ENCODE assay signal across 8 cellular contexts in the genomic region with DNA sequence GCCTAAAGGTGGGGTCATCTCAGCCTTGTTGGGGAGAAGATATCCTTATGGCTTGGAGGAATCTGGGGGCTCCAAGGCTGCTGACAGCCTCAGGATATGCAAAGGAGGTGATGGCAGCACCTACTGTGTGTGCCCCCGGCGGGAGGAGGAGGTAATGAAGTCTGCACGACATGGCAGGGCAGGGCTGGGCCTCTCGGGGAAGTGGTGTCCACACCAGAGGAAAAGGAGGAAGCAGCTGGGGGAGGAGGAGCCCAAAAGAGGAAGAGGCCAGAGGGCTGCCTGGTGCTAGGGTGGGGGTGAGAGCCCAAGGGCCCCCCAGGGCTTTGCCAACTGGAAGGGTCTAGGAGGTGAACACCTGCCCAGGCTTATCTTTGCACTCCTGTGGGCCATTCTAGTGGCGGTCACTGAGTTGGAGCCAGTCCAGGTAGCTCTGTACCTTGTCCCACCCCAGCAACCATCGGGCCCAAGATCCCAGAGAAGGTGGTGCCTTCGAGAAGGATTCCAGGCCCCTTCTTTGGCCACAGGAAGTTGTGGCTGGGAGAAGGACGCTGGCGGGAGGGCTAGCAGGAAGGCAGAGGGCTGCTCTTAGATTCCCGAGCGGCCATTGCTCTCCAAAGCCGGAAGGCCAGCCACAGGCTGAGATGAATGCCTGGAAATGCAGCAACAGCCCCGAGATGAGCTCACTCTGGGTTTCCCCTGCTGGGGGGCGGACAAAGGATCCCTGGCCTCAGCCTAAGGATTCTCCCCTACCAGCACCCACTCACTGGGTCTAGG. TPM values are rescaled to one million over a fixed set of nuclear protein-coding genes. Genes with fewer than 3 reads are reported as not detected.
DNase-seq lines count a peak whose midpoint lies in the region; ATAC-seq, FAIRE-seq and TF ChIP-seq lines count a peak whose summit lies in the region.

No MANE protein-coding gene starts in this region.

- no peaks in the 10 kb centered on the region for H3K9me3 Mint-ChIP-seq in natural killer cell treated with Interleukin-12 subunit alpha and Interleukin-12 subunit beta and Interleukin-15 and Interleukin-18, amount 100 ng/mL, for 72 hours

- H3K4me3 Mint-ChIP-seq in natural killer cell treated with Interleukin-12 subunit alpha and Interleukin-12 subunit beta and Interleukin-15 and Interleukin-18, amount 100 ng/mL, for 72 hours = peak overlapping the region; percentile 96

- intact Hi-C loops in esophagus squamous epithelium (cut with DNase I) = no loop called here

- H3K36me3 Mint-ChIP-seq in natural killer cell treated with Interleukin-12 subunit alpha and Interleukin-12 subunit beta and Interleukin-15 and Interleukin-18, amount 100 ng/mL, for 72 hours = no peaks in the 10 kb centered on the region

- H3K27ac Mint-ChIP-seq in natural killer cell treated with Interleukin-12 subunit alpha and Interleukin-12 subunit beta and Interleukin-15 and Interleukin-18, amount 100 ng/mL, for 72 hours = peak overlapping the region; percentile 97 to 99

- H3K27me3 Mint-ChIP-seq in natural killer cell treated with Interleukin-12 subunit alpha and Interleukin-12 subunit beta and Interleukin-15 and Interleukin-18, amount 100 ng/mL, for 72 hours = no peaks in the 10 kb centered on the region

- peaks cover 77 to 100% (median 97%) of the 10 kb centered on the region in 3 donors for H3K4me1 ChIP-seq in esophagus squamous epithelium

- peak in 1 of 6 experiments; percentile 14 for TF ChIP-seq CTCF in esophagus squamous epithelium (IDR thresholded peaks at IDR 0.05)

- no peak for FAIRE-seq in frontal cortex (lab: Jason Lieb, UNC)

- no peak for TF ChIP-seq POLR2A in esophagus squamous epithelium (IDR thresholded peaks at IDR 0.05)

- no peaks in the 10 kb centered on the region for H3K9me3 ChIP-seq in esophagus squamous epithelium

- peaks cover 67 to 76% of the 10 kb centered on the region in 2 donors for H3K4me1 Mint-ChIP-seq in natural killer cell treated with Interleukin-12 subunit alpha and Interleukin-12 subunit beta and Interleukin-15 and Interleukin-18, amount 100 ng/mL, for 72 hours (ENCODE audit: low read depth in 2 of 2)

- H3K27me3 ChIP-seq in esophagus squamous epithelium = no peaks in the 10 kb centered on the region

- ATAC-seq in natural killer cell treated with Interleukin-12 subunit alpha and Interleukin-12 subunit beta and Interleukin-15 and Interleukin-18, amount 100 ng/mL, for 72 hours = peak; percentile 17 to 60

- peaks cover 0 to 10% (median 0%) of the 10 kb centered on the region in 3 donors for H3K36me3 ChIP-seq in esophagus squamous epithelium

- 20 to 40% methylated on average over 1 to 10 of the region's 14 CpGs for WGBS in esophagus squamous epithelium, 2 donors

- peak; percentile 65 for DNase-seq in HT1080 (ENCODE audit: low read depth)
- peak; percentile 63 for DNase-seq in activated CD4-positive, alpha-beta T cell treated with anti-CD3 and anti-CD28 coated beads for 48 hours
- peak; percentile 47 for DNase-seq in esophagus squamous epithelium (lab: John Stamatoyannopoulos, UW)
- DNase-seq in natural killer cell treated with Interleukin-12 subunit alpha and Interleukin-12 subunit beta and Interleukin-15 and Interleukin-18, amount 100 ng/mL, for 72 hours (ENCODE audit: low spot score) = peak; percentile 84
- DNase-seq in HT-29 (ENCODE audit: low spot score) = no peak
- DNase-seq in dedifferentiated amniotic fluid mesenchymal stem cell (ENCODE audit: extremely low spot score) = no peak
- no peak for DNase-seq in NCI-H1930 (lab: John Stamatoyannopoulos, UW)
- DNase-seq in frontal cortex (ENCODE audit: low spot score in 2 of 2) = no peak

- H3K27ac ChIP-seq in esophagus squamous epithelium = peak overlapping the region; percentile 54 to 97 (median 92)

- H3K4me3 ChIP-seq in esophagus squamous epithelium = peak overlapping the region in 2 of 4 donors; percentile 4 to 33

RNA-seq across cellular contexts. Expression of gene GNAI2, which starts 7.0 kb away (rescaled TPM):
- 304 and 403 TPM in 2 replicates for total RNA-seq in HT1080 (2014; rRNA removed; shearing (Covaris generic))
- 409 and 412 TPM in 2 replicates for polyA plus RNA-seq in HT1080 (2015; cell fraction: cytosol; rRNA removed)
- polyA plus RNA-seq in HT1080 (2015; cell fraction: nucleus; rRNA removed) = 212 and 215 TPM in 2 replicates
- total RNA-seq in esophagus squamous epithelium = 100 to 1,000 TPM in 2 of 4 donors, 10 to 100 TPM in 2; 39.8 to 122 (median 76.5) TPM
- total RNA-seq in natural killer cell treated with Interleukin-12 subunit alpha and Interleukin-12 subunit beta and Interleukin-15 and Interleukin-18, amount 100 ng/mL, for 72 hours = 100 to 1,000 TPM; 331 to 413 TPM
- 167 and 168 TPM in 2 replicates for total RNA-seq in HT-29 (2014; rRNA removed; shearing (Covaris generic))
- total RNA-seq in frontal cortex = 97.0 TPM

RNA-seq across cellular contexts. Expression of gene SEMA3B, which starts 26.0 kb away (rescaled TPM):
- total RNA-seq in HT1080 (2014; rRNA removed; shearing (Covaris generic)) = 4.0 and 5.0 TPM in 2 replicates
- polyA plus RNA-seq in HT1080 (2015; cell fraction: cytosol; rRNA removed) = 9.0 TPM in 2 replicates
- polyA plus RNA-seq in HT1080 (2015; cell fraction: nucleus; rRNA removed) = 53.7 and 68.6 TPM in 2 replicates
- 1 to 10 TPM in 3 of 4 donors, under 1 TPM in 1; 0.70 to 8.2 (median 2.4) TPM for total RNA-seq in esophagus squamous epithelium
- 1 to 10 TPM in 1 of 2 donors, under 1 TPM in 1; 0.89 to 1.2 TPM for total RNA-seq in natural killer cell treated with Interleukin-12 subunit alpha and Interleukin-12 subunit beta and Interleukin-15 and Interleukin-18, amount 100 ng/mL, for 72 hours
- total RNA-seq in HT-29 (2014; rRNA removed; shearing (Covaris generic)) = 87.7 and 94.2 TPM in 2 replicates
- total RNA-seq in frontal cortex = 2.4 TPM

RNA-seq across cellular contexts. Expression of gene LSMEM2, which starts 35.9 kb away (rescaled TPM):
- not detected in 2 replicates for total RNA-seq in HT1080 (2014; rRNA removed; shearing (Covaris generic))
- not detected in 2 replicates for polyA plus RNA-seq in HT1080 (2015; cell fraction: cytosol; rRNA removed)
- polyA plus RNA-seq in HT1080 (2015; cell fraction: nucleus; rRNA removed) = not detected in 2 replicates
- total RNA-seq in esophagus squamous epithelium (not detected), frontal cortex (0.82 TPM)
- total RNA-seq in natural killer cell treated with Interleukin-12 subunit alpha and Interleukin-12 subunit beta and Interleukin-15 and Interleukin-18, amount 100 ng/mL, for 72 hours = not detected
- total RNA-seq in HT-29 (2014; rRNA removed; shearing (Covaris generic)) = not detected in 2 replicates

RNA-seq across cellular contexts. Expression of gene SLC38A3, which starts 37.9 kb away (rescaled TPM):
- total RNA-seq in HT1080 (2014; rRNA removed; shearing (Covaris generic)) = 2.2 TPM in 1 of 2 replicates, not detected in the other
- 0.02 TPM in 1 of 2 replicates, not detected in the other for polyA plus RNA-seq in HT1080 (2015; cell fraction: cytosol; rRNA removed)
- 0.17 and 0.25 TPM in 2 replicates for polyA plus RNA-seq in HT1080 (2015; cell fraction: nucleus; rRNA removed)
- total RNA-seq in esophagus squamous epithelium (not detected), frontal cortex (2.0 TPM)
- not detected for total RNA-seq in natural killer cell treated with Interleukin-12 subunit alpha and Interleukin-12 subunit beta and Interleukin-15 and Interleukin-18, amount 100 ng/mL, for 72 hours
- 0.70 TPM in 1 of 2 replicates, not detected in the other for total RNA-seq in HT-29 (2014; rRNA removed; shearing (Covaris generic))

RNA-seq across cellular contexts. Expression of gene IFRD2, which starts 49.3 kb away (rescaled TPM):
- 168 and 172 TPM in 2 replicates for total RNA-seq in HT1080 (2014; rRNA removed; shearing (Covaris generic))
- 98.4 and 121 TPM in 2 replicates for polyA plus RNA-seq in HT1080 (2015; cell fraction: cytosol; rRNA removed)
- polyA plus RNA-seq in HT1080 (2015; cell fraction: nucleus; rRNA removed) = 181 and 201 TPM in 2 replicates
- 100 to 1,000 TPM in 1 of 4 donors, 10 to 100 TPM in 3; 49.0 to 100 (median 72.9) TPM for total RNA-seq in esophagus squamous epithelium
- 100 to 1,000 TPM in 1 of 2 donors, 10 to 100 TPM in 1; 84.2 to 225 TPM for total RNA-seq in natural killer cell treated with Interleukin-12 subunit alpha and Interleukin-12 subunit beta and Interleukin-15 and Interleukin-18, amount 100 ng/mL, for 72 hours
- total RNA-seq in HT-29 (2014; rRNA removed; shearing (Covaris generic)) = 175 and 177 TPM in 2 replicates
- total RNA-seq in frontal cortex = 17.9 TPM

Comparison
In these comparisons a context has a peak if more than half of its experiments do, and no peak if none do; other contexts are left out.
1. DNase-seq: peak in HT1080 (single experiment), activated CD4-positive, alpha-beta T cell treated with anti-CD3 and anti-CD28 coated beads for 48 hours (single experiment), esophagus squamous epithelium (single experiment) and natural killer cell treated with Interleukin-12 subunit alpha and Interleukin-12 subunit beta and Interleukin-15 and Interleukin-18, amount 100 ng/mL, for 72 hours (single experiment); none in HT-29 (single experiment), dedifferentiated amniotic fluid mesenchymal stem cell (single experiment), NCI-H1930 (0 of 2) and frontal cortex (0 of 2).